Comparison of ENCODE assay signal across 17 cellular contexts in genomic region chr12:26058308-26058707, GRCh38.
DNase-seq lines count a peak whose midpoint lies in the region; ATAC-seq and TF ChIP-seq lines count a peak whose summit lies in the region.
"Had no signal": no experiment of that assay in that cellular context is flagged by ENCODE, and none has a peak within 500 bp of the region (broad histone marks: within the 10 kb centered on the region; RNA-seq: fewer than 3 reads in every experiment).

No MANE protein-coding gene starts in this region.

- peaks cover 3% of the 10 kb centered on the region for H3K79me1 ChIP-seq in mesendoderm (ENCODE audit: low read length)
- H3K79me1 ChIP-seq in mesenchymal stem cell (replicated peaks; ENCODE audit: low read length, poor library complexity, severe bottlenecking), result peaks cover 5% of the 10 kb centered on the region

- H2BK120ac ChIP-seq in mesendoderm (ENCODE audit: low read depth, low read length) (no peak overlapping the region), mesenchymal stem cell (ENCODE audit: low read depth, low read length) (no peak overlapping the region)

- H3K9me3 Mint-ChIP-seq in activated CD4-positive, alpha-beta T cell treated with anti-CD3 and anti-CD28 coated beads for 36 hours (ENCODE audit: low read depth), result no peaks in the 10 kb centered on the region

- peaks cover 6% of the 10 kb centered on the region for H3K27me3 Mint-ChIP-seq in activated CD4-positive, alpha-beta T cell treated with anti-CD3 and anti-CD28 coated beads for 36 hours

- H3K18ac ChIP-seq in mesendoderm (ENCODE audit: low read length) (no peak overlapping the region), mesenchymal stem cell (ENCODE audit: low read depth in 1 of 2, low read length in 2 of 2) (no peak overlapping the region)

- no peaks in the 10 kb centered on the region for H3K27me3 ChIP-seq in mesendoderm (ENCODE audit: insufficient read depth, low read length, poor library complexity)
- no peaks in the 10 kb centered on the region for H3K27me3 ChIP-seq in mesenchymal stem cell (ENCODE audit: control insufficient read depth in 1 of 2, insufficient read depth in 1 of 2, low read length in 2 of 2)
- H3K27me3 ChIP-seq: body of pancreas, esophagus muscularis mucosa, transverse colon had no signal

- H3K27ac Mint-ChIP-seq in activated CD4-positive, alpha-beta T cell treated with anti-CD3 and anti-CD28 coated beads for 36 hours, result no peak overlapping the region
- H3K27ac Mint-ChIP-seq: CD8-positive, alpha-beta memory T cell; T-helper 17 cell had no signal

- H3K27ac ChIP-seq in mesendoderm (ENCODE audit: low read depth, low read length), result no peak overlapping the region
- H3K27ac ChIP-seq in mesenchymal stem cell (ENCODE audit: low read length, poor library complexity, severe bottlenecking), result no peak overlapping the region
- H3K27ac ChIP-seq: body of pancreas, esophagus muscularis mucosa, transverse colon had no signal

- no peak overlapping the region for H2BK12ac ChIP-seq in mesenchymal stem cell (ENCODE audit: low read length in 2 of 2)

- no peak overlapping the region for H3K4me3 Mint-ChIP-seq in activated CD4-positive, alpha-beta T cell treated with anti-CD3 and anti-CD28 coated beads for 36 hours
- H3K4me3 Mint-ChIP-seq: CD8-positive, alpha-beta memory T cell; T-helper 17 cell had no signal

- CTCF ChIA-PET in activated CD4-positive, alpha-beta T cell treated with anti-CD3 and anti-CD28 coated beads for 36 hours (lab: Charles Lee), result interaction anchor here (0.7 to 0.8 kb wide), 2 partner anchors 21 to 543 kb away, joined by 3 read pairs; no protein-coding TSS in a partner anchor

- H3K4ac ChIP-seq in mesendoderm (ENCODE audit: low read depth, low read length) (no peak overlapping the region), mesenchymal stem cell (ENCODE audit: low read depth in 1 of 2, low read length in 2 of 2) (no peak overlapping the region)

- POLR2A ChIA-PET in activated CD4-positive, alpha-beta T cell treated with anti-CD3 and anti-CD28 coated beads for 36 hours (lab: Charles Lee), result no interaction called here

- H2AFZ ChIP-seq in mesenchymal stem cell (ENCODE audit: low read depth, low read length), result no peak overlapping the region

- no peak overlapping the region for H3K4me3 ChIP-seq in Jurkat, Clone E6-1 (ENCODE audit: low read length)
- H3K4me3 ChIP-seq in retinal pigment epithelial cell (ENCODE audit: low read length) (no peak overlapping the region), mesendoderm (ENCODE audit: low read length) (no peak overlapping the region), mesenchymal stem cell (ENCODE audit: insufficient read depth in 1 of 2, low read depth in 1 of 2, low read length in 2 of 2) (no peak overlapping the region)
- H3K4me3 ChIP-seq: body of pancreas, esophagus muscularis mucosa, mucosa of descending colon, transverse colon had no signal

- H3K14ac ChIP-seq in mesenchymal stem cell (ENCODE audit: low read length in 2 of 2), result no peak overlapping the region

- H2AK5ac ChIP-seq in mesendoderm (ENCODE audit: low read length) (no peak overlapping the region), mesenchymal stem cell (ENCODE audit: low read length, severe bottlenecking) (no peak overlapping the region)

- H3K23ac ChIP-seq in mesendoderm (ENCODE audit: low read length) (no peak overlapping the region), mesenchymal stem cell (ENCODE audit: low read length in 2 of 2) (no peak overlapping the region)

- H3K79me2 ChIP-seq in mesendoderm (ENCODE audit: control insufficient read depth, insufficient read depth, low read length), result no peaks in the 10 kb centered on the region

- no peak overlapping the region for H2BK15ac ChIP-seq in mesendoderm (replicated peaks; ENCODE audit: low read depth)
- H2BK15ac ChIP-seq in mesenchymal stem cell (ENCODE audit: low read depth, poor library complexity, severe bottlenecking), result no peak overlapping the region

- no CpG with 5 or more reads among the region's 8 CpGs for WGBS in mesendoderm (ENCODE audit: extremely low coverage, insufficient coverage, low lambda C conversion rate)
- WGBS in mesenchymal stem cell, result no CpG with 5 or more reads among the region's 8 CpGs

- intact Hi-C loops in activated CD4-positive, alpha-beta T cell treated with anti-CD3 and anti-CD28 coated beads for 36 hours (cut with DNase I, micrococcal nuclease), result no loop called here

- no peak overlapping the region for H3K9ac ChIP-seq in mesendoderm (ENCODE audit: low read length)
- no peak overlapping the region for H3K9ac ChIP-seq in mesenchymal stem cell (ENCODE audit: low read length)

- peaks cover 3% of the 10 kb centered on the region for H3K4me1 Mint-ChIP-seq in activated CD4-positive, alpha-beta T cell treated with anti-CD3 and anti-CD28 coated beads for 36 hours
- H3K4me1 Mint-ChIP-seq: CD8-positive, alpha-beta memory T cell had no signal

- peak; percentile 19 for TF ChIP-seq CTCF in retinal pigment epithelial cell (conservative IDR thresholded peaks at IDR 0.05; ENCODE audit: low read depth, low read length)

- H3K4me2 ChIP-seq in mesendoderm (ENCODE audit: low read length) (no peak overlapping the region), mesenchymal stem cell (ENCODE audit: low read length, poor library complexity, severe bottlenecking) (no peak overlapping the region)

- H3K36me3 Mint-ChIP-seq in activated CD4-positive, alpha-beta T cell treated with anti-CD3 and anti-CD28 coated beads for 36 hours (ENCODE audit: low read depth), result no peaks in the 10 kb centered on the region
- H3K36me3 Mint-ChIP-seq: CD8-positive, alpha-beta memory T cell had no signal

- no peak overlapping the region for H4K91ac ChIP-seq in mesenchymal stem cell (ENCODE audit: low read length)

- no peak for ATAC-seq in activated CD4-positive, alpha-beta T cell treated with anti-CD3 and anti-CD28 coated beads for 36 hours
- ATAC-seq: body of pancreas, mucosa of descending colon, T-helper 17 cell had no signal

- DNase-seq in activated CD4-positive, alpha-beta T cell treated with anti-CD3 and anti-CD28 coated beads for 36 hours, result peak; percentile 7
- DNase-seq in activated CD4-positive, alpha-beta T cell treated with anti-CD3 and anti-CD28 coated beads, Interleukin-2, amount 50 U/mL, for 1 hour, result no peak
- DNase-seq in Jurkat, Clone E6-1 (ENCODE audit: low read depth, low spot score), result peak; percentile 14
- DNase-seq in UCSD-AML1 (lab: John Stamatoyannopoulos, UW; ENCODE audit: unreplicated experiment), result peak; percentile 11
- DNase-seq in retinal pigment epithelial cell (ENCODE audit: low read depth), result no peak
- DNase-seq in mesendoderm, result no peak
- DNase-seq in mesenchymal stem cell, result no peak
- DNase-seq in germinal center (ENCODE audit: low spot score), result no peak
- DNase-seq: activated naive CD4-positive, alpha-beta T cell treated with anti-CD3 and anti-CD28 coated beads, Interleukin-2, amount 50 U/mL, for 16 hours; activated T-cell treated with anti-CD3 and anti-CD28 coated beads for 4 hours; body of pancreas; CD8-positive, alpha-beta memory T cell; mucosa of descending colon; NCI-H1930; T-helper 17 cell; transverse colon had no signal

- no peaks in the 10 kb centered on the region for H3K4me1 ChIP-seq in mesendoderm (ENCODE audit: control insufficient read depth, low read depth, low read length)
- H3K4me1 ChIP-seq in mesenchymal stem cell (ENCODE audit: control insufficient read depth, insufficient read depth, low read depth, low read length), result peaks cover 1% of the 10 kb centered on the region

- H3K36me3 ChIP-seq in mesendoderm (ENCODE audit: control insufficient read depth, insufficient read depth, low read length) (no peaks in the 10 kb centered on the region), mesenchymal stem cell (ENCODE audit: control insufficient read depth in 1 of 2, insufficient read depth in 2 of 2, low read depth in 1 of 2, low read length in 2 of 2) (peaks cover 0 to 60% of the 10 kb centered on the region in 2 experiments)
- H3K36me3 ChIP-seq: transverse colon had no signal

- H2BK5ac ChIP-seq in mesendoderm (ENCODE audit: low read length) (no peak overlapping the region), mesenchymal stem cell (ENCODE audit: low read depth, low read length, poor library complexity, severe bottlenecking) (no peak overlapping the region)

- no peak overlapping the region for H3K56ac ChIP-seq in mesendoderm (ENCODE audit: low read length)

- H4K8ac ChIP-seq in mesendoderm (ENCODE audit: low read depth, low read length), result no peak overlapping the region
- no peak overlapping the region for H4K8ac ChIP-seq in mesenchymal stem cell (ENCODE audit: low read length)

- no peak overlapping the region for H4K5ac ChIP-seq in mesendoderm (ENCODE audit: low read length)

- H3K9me3 ChIP-seq in mesenchymal stem cell (ENCODE audit: control insufficient read depth, low read length), result no peaks in the 10 kb centered on the region
- H3K9me3 ChIP-seq: body of pancreas, esophagus muscularis mucosa, mucosa of descending colon, transverse colon had no signal

Comparison
In these comparisons a context has a peak if more than half of its experiments do, and no peak if none do; other contexts are left out.
1. DNase-seq: peak in activated CD4-positive, alpha-beta T cell treated with anti-CD3 and anti-CD28 coated beads for 36 hours (single experiment), Jurkat, Clone E6-1 (single experiment) and UCSD-AML1 (single experiment); none in activated CD4-positive, alpha-beta T cell treated with anti-CD3 and anti-CD28 coated beads, Interleukin-2, amount 50 U/mL, for 1 hour (single experiment), retinal pigment epithelial cell (single experiment), mesendoderm (single experiment), mesenchymal stem cell (single experiment) and germinal center (single experiment).